ENCODE assay signal across 18 cellular contexts in the genomic region with DNA sequence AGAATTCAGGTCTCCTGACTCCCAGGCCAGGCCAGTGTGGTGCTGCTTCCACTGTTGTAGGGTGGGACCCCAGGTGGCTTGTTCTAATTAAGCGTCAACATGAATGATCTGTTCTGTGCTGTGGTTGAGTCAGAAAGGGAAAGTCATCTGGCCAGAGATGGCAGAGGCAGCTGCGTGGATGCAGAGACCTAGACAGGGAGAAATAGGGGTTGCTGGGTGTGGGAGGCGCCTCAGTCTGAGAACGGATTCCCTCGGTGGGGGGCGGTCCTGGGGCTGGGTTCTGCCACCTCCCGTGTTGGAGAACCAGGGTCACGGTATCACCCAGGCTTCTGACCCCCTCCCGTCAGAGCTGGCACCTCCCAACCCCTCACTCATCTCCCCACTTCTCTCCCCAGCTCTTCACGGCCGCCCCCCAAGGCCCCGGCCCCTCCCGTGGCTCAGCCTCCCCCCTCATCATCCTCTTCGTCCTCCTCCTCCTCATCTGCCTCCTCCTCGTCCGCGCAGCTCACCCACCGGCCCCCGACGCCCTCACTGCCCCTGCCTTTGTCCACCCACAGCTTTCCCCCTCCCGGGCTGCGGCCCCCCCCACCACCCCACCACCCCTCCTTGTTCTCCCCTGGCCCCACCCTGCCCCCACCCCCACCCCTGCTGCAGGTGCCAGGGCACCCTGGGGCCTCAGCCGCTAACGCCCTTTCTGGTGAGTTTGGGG. TPM values are rescaled to one million over a fixed set of nuclear protein-coding genes. Genes with fewer than 3 reads are reported as not detected.
DNase-seq lines count a peak whose midpoint lies in the region; ATAC-seq lines count a peak whose summit lies in the region.
"Had no signal": no experiment of that assay in that cellular context is flagged by ENCODE, and none has a peak within 500 bp of the region (broad histone marks: within the 10 kb centered on the region; RNA-seq: fewer than 3 reads in every experiment).

No MANE protein-coding gene starts in this region.

- peaks cover 20 to 78% (median 21%) of the 10 kb centered on the region in 3 donors for H3K36me3 Mint-ChIP-seq in CD8-positive, alpha-beta memory T cell
- peaks cover 43% of the 10 kb centered on the region for H3K36me3 Mint-ChIP-seq in activated naive CD8-positive, alpha-beta T cell treated with anti-CD3 and anti-CD28 coated beads, Interleukin-2, amount 10 ng/mL, durations not matched to agents 7 days and 5 days
- peaks cover 5 to 72% (median 16%) of the 10 kb centered on the region in 3 donors for H3K36me3 Mint-ChIP-seq in naive thymus-derived CD8-positive, alpha-beta T cell

- H3K4me3 Mint-ChIP-seq in CD8-positive, alpha-beta memory T cell, result peak overlapping the region in 6 of 7 donors; percentile 9 to 46 (median 32)
- peak overlapping the region; percentile 16 for H3K4me3 Mint-ChIP-seq in activated naive CD8-positive, alpha-beta T cell treated with anti-CD3 and anti-CD28 coated beads, Interleukin-2, amount 10 ng/mL, durations not matched to agents 7 days and 5 days
- peak overlapping the region in 8 of 10 donors; percentile 12 to 86 (median 49) for H3K4me3 Mint-ChIP-seq in naive thymus-derived CD8-positive, alpha-beta T cell

- H3K36me3 ChIP-seq in BLaER1 treated with 17β-estradiol and CSF1 and Interleukin-3, amounts not matched to agents 10 nM and 100 nM, result peaks cover 76 to 80% (median 78%) of the 10 kb centered on the region in 11 experiments
- H3K36me3 ChIP-seq in CD8-positive, alpha-beta memory T cell (ENCODE audit: insufficient read depth, low read length), result peaks cover 60% of the 10 kb centered on the region

- H3K4me2 ChIP-seq in BLaER1 treated with 17β-estradiol and CSF1 and Interleukin-3, amounts not matched to agents 10 nM and 100 nM, result peak overlapping the region in 8 of 11 experiments; percentile 94 to 100 (median 96); a peak in 8 of 22 replicates

- peaks cover 19 to 48% (median 30%) of the 10 kb centered on the region in 10 experiments for H3K4me1 ChIP-seq in BLaER1 treated with 17β-estradiol and CSF1 and Interleukin-3, amounts not matched to agents 10 nM and 100 nM
- peaks cover 40% of the 10 kb centered on the region for H3K4me1 ChIP-seq in CD8-positive, alpha-beta memory T cell (ENCODE audit: insufficient read depth, low read length)

- H3K27me3 Mint-ChIP-seq in CD8-positive, alpha-beta memory T cell, result no peaks in the 10 kb centered on the region
- no peaks in the 10 kb centered on the region for H3K27me3 Mint-ChIP-seq in activated naive CD8-positive, alpha-beta T cell treated with anti-CD3 and anti-CD28 coated beads, Interleukin-2, amount 10 ng/mL, durations not matched to agents 7 days and 5 days
- no peaks in the 10 kb centered on the region for H3K27me3 Mint-ChIP-seq in naive thymus-derived CD8-positive, alpha-beta T cell

- peak overlapping the region; percentile 6 to 88 (median 62) for H3K27ac Mint-ChIP-seq in CD8-positive, alpha-beta memory T cell
- peak overlapping the region; percentile 56 for H3K27ac Mint-ChIP-seq in activated naive CD8-positive, alpha-beta T cell treated with anti-CD3 and anti-CD28 coated beads, Interleukin-2, amount 10 ng/mL, durations not matched to agents 7 days and 5 days
- peak overlapping the region; percentile 63 to 91 (median 72) for H3K27ac Mint-ChIP-seq in naive thymus-derived CD8-positive, alpha-beta T cell

- no peaks in the 10 kb centered on the region for H3K9me3 ChIP-seq in BLaER1 treated with 17β-estradiol and CSF1 and Interleukin-3, amounts not matched to agents 10 nM and 100 nM (replicated peaks in 1 of 11)
- no peaks in the 10 kb centered on the region for H3K9me3 ChIP-seq in CD8-positive, alpha-beta memory T cell (ENCODE audit: low read length)
- H3K9me3 ChIP-seq: right atrium auricular region, SJCRH30, tibial nerve had no signal

- ATAC-seq in activated naive CD8-positive, alpha-beta T cell treated with anti-CD3 and anti-CD28 coated beads, Interleukin-2, amount 10 ng/mL, durations not matched to agents 7 days and 5 days (ENCODE audit: low read depth), result no peak
- no peak for ATAC-seq in naive thymus-derived CD8-positive, alpha-beta T cell

- POLR2A ChIA-PET in CD8-positive, alpha-beta memory T cell (lab: Charles Lee), result no interaction called here
- POLR2A ChIA-PET in activated naive CD8-positive, alpha-beta T cell treated with anti-CD3 and anti-CD28 coated beads, Interleukin-2, amount 10 ng/mL, durations not matched to agents 7 days and 5 days (lab: Charles Lee), result no interaction called here
- POLR2A ChIA-PET in naive thymus-derived CD8-positive, alpha-beta T cell (lab: Charles Lee), result interaction anchor here (0.6 to 1.9 kb wide), 5 partner anchors 20 to 31 kb away, joined by 3 to 9 read pairs (median 3); no protein-coding TSS in a partner anchor

- peak overlapping the region in 10 of 11 experiments; percentile 16 to 100 (median 74); a peak in 13 of 22 replicates for H3K9ac ChIP-seq in BLaER1 treated with 17β-estradiol and CSF1 and Interleukin-3, amounts not matched to agents 10 nM and 100 nM

- peaks cover 35 to 57% (median 36%) of the 10 kb centered on the region in 3 donors for H3K4me1 Mint-ChIP-seq in CD8-positive, alpha-beta memory T cell
- H3K4me1 Mint-ChIP-seq in activated naive CD8-positive, alpha-beta T cell treated with anti-CD3 and anti-CD28 coated beads, Interleukin-2, amount 10 ng/mL, durations not matched to agents 7 days and 5 days, result peaks cover 29% of the 10 kb centered on the region
- H3K4me1 Mint-ChIP-seq in naive thymus-derived CD8-positive, alpha-beta T cell, result peaks cover 26 to 51% (median 45%) of the 10 kb centered on the region in 4 donors

- H4K20me1 ChIP-seq in BLaER1 treated with 17β-estradiol and CSF1 and Interleukin-3, amounts not matched to agents 10 nM and 100 nM, result peaks cover 62 to 94% (median 84%) of the 10 kb centered on the region in 11 experiments

- CTCF ChIA-PET in CD8-positive, alpha-beta memory T cell (lab: Charles Lee), result no interaction called here

- H3K27me3 ChIP-seq in BLaER1 treated with 17β-estradiol and CSF1 and Interleukin-3, amounts not matched to agents 10 nM and 100 nM, result no peaks in the 10 kb centered on the region
- no peaks in the 10 kb centered on the region for H3K27me3 ChIP-seq in CD8-positive, alpha-beta memory T cell (ENCODE audit: insufficient read depth, low read length, poor library complexity, severe bottlenecking)
- H3K27me3 ChIP-seq: right atrium auricular region, SJCRH30, tibial nerve had no signal

- no peak for DNase-seq in CD8-positive, alpha-beta memory T cell
- DNase-seq in activated naive CD8-positive, alpha-beta T cell treated with anti-CD3 and anti-CD28 coated beads, Interleukin-2, amount 10 ng/mL, durations not matched to agents 7 days and 5 days, result no peak
- DNase-seq in naive thymus-derived CD8-positive, alpha-beta T cell, result no peak
- no peak for DNase-seq in NCI-H2029 (lab: John Stamatoyannopoulos, UW)
- no peak for DNase-seq in NCI-H2107 (lab: John Stamatoyannopoulos, UW)
- no peak for DNase-seq in stimulated activated CD4-positive, alpha-beta T cell treated with anti-CD3 and anti-CD28 coated beads, Interleukin-12 subunit alpha, Interleukin-12 subunit beta, amount 100 ng/mL, for 4 hours
- no peak for DNase-seq in activated effector memory CD4-positive, alpha-beta T cell treated with anti-CD3 and anti-CD28 coated beads, Interleukin-2, amount 50 U/mL, for 16 hours
- DNase-seq: cerebellar nuclear complex; NCI-H1436 treated with DMSO at 0.1 percent for 48 hours; NCI-H510A; SJCRH30; stimulated activated CD4-positive, alpha-beta T cell treated with anti-CD3 and anti-CD28 coated beads, Interleukin-1b, Interleukin-23, amount 100 ng/mL, for 48 hours had no signal

- no peaks in the 10 kb centered on the region for H3K9me3 Mint-ChIP-seq in CD8-positive, alpha-beta memory T cell
- no peaks in the 10 kb centered on the region for H3K9me3 Mint-ChIP-seq in activated naive CD8-positive, alpha-beta T cell treated with anti-CD3 and anti-CD28 coated beads, Interleukin-2, amount 10 ng/mL, durations not matched to agents 7 days and 5 days
- no peaks in the 10 kb centered on the region for H3K9me3 Mint-ChIP-seq in naive thymus-derived CD8-positive, alpha-beta T cell

- H3K4me3 ChIP-seq in BLaER1 treated with 17β-estradiol and CSF1 and Interleukin-3, amounts not matched to agents 10 nM and 100 nM, result no peak overlapping the region
- H3K4me3 ChIP-seq in CD8-positive, alpha-beta memory T cell (ENCODE audit: low read length), result no peak overlapping the region
- H3K4me3 ChIP-seq: lung, right atrium auricular region, SJCRH30, tibial nerve had no signal

- no peak overlapping the region for H3K27ac ChIP-seq in BLaER1 treated with 17β-estradiol and CSF1 and Interleukin-3, amounts not matched to agents 10 nM and 100 nM
- H3K27ac ChIP-seq in CD8-positive, alpha-beta memory T cell (ENCODE audit: low read depth, low read length), result no peak overlapping the region
- H3K27ac ChIP-seq: C4-2B, epithelial cell of prostate, right atrium auricular region, SJCRH30, tibial nerve had no signal

RNA-seq across cellular contexts. Expression of a gene that starts 5.7 kb away (rescaled TPM):
- total RNA-seq in CD8-positive, alpha-beta memory T cell, result 100 to 1,000 TPM; 115 to 124 TPM
- polyA plus RNA-seq in CD8-positive, alpha-beta memory T cell, result 7.1 TPM
- total RNA-seq in activated naive CD8-positive, alpha-beta T cell treated with anti-CD3 and anti-CD28 coated beads, Interleukin-2, amount 10 ng/mL, durations not matched to agents 7 days and 5 days, result 100 to 1,000 TPM; 140 to 143 TPM
- 100 to 1,000 TPM; 208 to 221 TPM for total RNA-seq in naive thymus-derived CD8-positive, alpha-beta T cell
- 1 to 10 TPM; 3.2 to 8.0 (median 4.4) TPM for polyA plus RNA-seq in naive thymus-derived CD8-positive, alpha-beta T cell

RNA-seq across cellular contexts. Expression of a gene that starts 13.2 kb away (rescaled TPM):
- 10 to 100 TPM; 87.5 to 92.5 TPM for total RNA-seq in CD8-positive, alpha-beta memory T cell
- polyA plus RNA-seq in CD8-positive, alpha-beta memory T cell, result 29.7 TPM
- 10 to 100 TPM; 89.7 to 97.1 TPM for total RNA-seq in activated naive CD8-positive, alpha-beta T cell treated with anti-CD3 and anti-CD28 coated beads, Interleukin-2, amount 10 ng/mL, durations not matched to agents 7 days and 5 days
- 10 to 100 TPM; 81.4 to 83.8 TPM for total RNA-seq in naive thymus-derived CD8-positive, alpha-beta T cell
- polyA plus RNA-seq in naive thymus-derived CD8-positive, alpha-beta T cell, result 10 to 100 TPM; 13.3 to 22.3 (median 15.3) TPM

RNA-seq across cellular contexts. Expression of a gene that starts 35.0 kb away (rescaled TPM):
- total RNA-seq in CD8-positive, alpha-beta memory T cell, result 10 to 100 TPM; 75.4 to 76.3 TPM
- polyA plus RNA-seq in CD8-positive, alpha-beta memory T cell, result 33.0 TPM
- total RNA-seq in activated naive CD8-positive, alpha-beta T cell treated with anti-CD3 and anti-CD28 coated beads, Interleukin-2, amount 10 ng/mL, durations not matched to agents 7 days and 5 days, result 10 to 100 TPM; 89.4 to 92.2 TPM
- 100 to 1,000 TPM; 107 to 110 TPM for total RNA-seq in naive thymus-derived CD8-positive, alpha-beta T cell
- polyA plus RNA-seq in naive thymus-derived CD8-positive, alpha-beta T cell, result 10 to 100 TPM in 2 of 3 donors, 1 to 10 TPM in 1; 5.2 to 31.3 (median 14.9) TPM

RNA-seq across cellular contexts. Expression of a gene that starts 53.8 kb away (rescaled TPM):
- 10 to 100 TPM; 14.6 to 15.7 TPM for total RNA-seq in CD8-positive, alpha-beta memory T cell
- polyA plus RNA-seq in CD8-positive, alpha-beta memory T cell, result 13.7 TPM
- total RNA-seq in activated naive CD8-positive, alpha-beta T cell treated with anti-CD3 and anti-CD28 coated beads, Interleukin-2, amount 10 ng/mL, durations not matched to agents 7 days and 5 days, result 10 to 100 TPM; 12.7 to 14.4 TPM
- total RNA-seq in naive thymus-derived CD8-positive, alpha-beta T cell, result 10 to 100 TPM; 10.8 to 13.7 TPM
- polyA plus RNA-seq in naive thymus-derived CD8-positive, alpha-beta T cell, result 10 to 100 TPM in 2 of 3 donors, 1 to 10 TPM in 1; 7.7 to 12.5 (median 11.0) TPM
